In genomic region chr5:122332589-122333555, GRCh38 we compare ENCODE assay signal across 1 cellular context.
TF ChIP-seq lines count a peak whose summit lies in the region.

No MANE protein-coding gene starts in this region.

TF ChIP-seq in HEK293, 187 proteins besides CTCF, POLR2A, EP300 and RAD21 (continued from another document and continues in another):
- TF ChIP-seq PRDM4 (tag by site-specific recombination; IDR thresholded peaks at IDR 0.05) (peak; percentile 87), TSHZ1 (tag by site-specific recombination; IDR thresholded peaks at IDR 0.05; ENCODE audit: borderline replicate concordance) (no peak), ZBTB7A (tag by site-specific recombination; IDR thresholded peaks at IDR 0.05; ENCODE audit: low read depth) (no peak), ZNF2 (tag by site-specific recombination; IDR thresholded peaks at IDR 0.05) (no peak), ZNF645 (tag by site-specific recombination; IDR thresholded peaks at IDR 0.05) (0 out of 2 replicates have a peak, but pooled peaks have one; percentile 22), ZNF19 (tag by site-specific recombination; IDR thresholded peaks at IDR 0.05; ENCODE audit: low read depth) (no peak; the same call in 1 of the 2 replicates), ZNF155 (tag by site-specific recombination; IDR thresholded peaks at IDR 0.05) (no peak), ZNF704 (tag by site-specific recombination; IDR thresholded peaks at IDR 0.05) (no peak), ZBTB20 (tag by site-specific recombination; IDR thresholded peaks at IDR 0.05) (no peak; the same call in 1 of the 2 replicates), EGR2 (tag by site-specific recombination; IDR thresholded peaks at IDR 0.05; ENCODE audit: low read depth) (no peak), ZNF324 (tag by site-specific recombination; IDR thresholded peaks at IDR 0.05) (no peak), GFI1B (tag by site-specific recombination; IDR thresholded peaks at IDR 0.05) (0 out of 2 replicates have a peak, but pooled peaks have one; percentile 34), PRDM6 (tag by site-specific recombination; IDR thresholded peaks at IDR 0.05) (peak; percentile 99), ZBTB21 (tag by site-specific recombination; IDR thresholded peaks at IDR 0.05) (no peak), ZBTB8A (tag by site-specific recombination; IDR thresholded peaks at IDR 0.05) (peak; percentile 60), SP3 (tag by site-specific recombination; IDR thresholded peaks at IDR 0.05) (no peak), ZBTB26 (tag by site-specific recombination; optimal IDR thresholded peaks at IDR 0.05) (no peak), PATZ1 (tag by site-specific recombination; IDR thresholded peaks at IDR 0.05) (no peak), ZNF654 (tag by site-specific recombination; IDR thresholded peaks at IDR 0.05; ENCODE audit: low read depth) (no peak), PRDM1 (tag by site-specific recombination; IDR thresholded peaks at IDR 0.05) (no peak), ZBTB48 (tag by site-specific recombination; IDR thresholded peaks at IDR 0.05) (peak; percentile 71; the same call in 1 of the 2 replicates), ZSCAN23 (tag by site-specific recombination; IDR thresholded peaks at IDR 0.05) (no peak), ZNF26 (tag by site-specific recombination; IDR thresholded peaks at IDR 0.05) (no peak), SCRT2 (tag by site-specific recombination; IDR thresholded peaks at IDR 0.05) (no peak), ZNF555 (tag by site-specific recombination; conservative IDR thresholded peaks at IDR 0.05) (no peak), ZNF664 (tag by site-specific recombination; IDR thresholded peaks at IDR 0.05) (no peak), BCL11B (tag by site-specific recombination; IDR thresholded peaks at IDR 0.05; ENCODE audit: low read depth) (0 out of 2 replicates have a peak, but pooled peaks have one; percentile 42), TRIM28 (IDR thresholded peaks at IDR 0.05; ENCODE audit: borderline replicate concordance, low read length) (peak; percentile 71; the same call in 1 of the 2 replicates), ZNF140 (tag by site-specific recombination; IDR thresholded peaks at IDR 0.05) (no peak), OSR2 (tag by site-specific recombination; IDR thresholded peaks at IDR 0.05) (peak; percentile 93), KLF8 (tag by site-specific recombination; IDR thresholded peaks at IDR 0.05) (no peak), ZBTB49 (tag by site-specific recombination; IDR thresholded peaks at IDR 0.05; ENCODE audit: low read depth) (no peak), ZNF112 (tag by site-specific recombination; IDR thresholded peaks at IDR 0.05) (no peak), ZFHX2 (tag by site-specific recombination; conservative IDR thresholded peaks at IDR 0.05) (no peak), ZNF302 (tag by site-specific recombination; IDR thresholded peaks at IDR 0.05; ENCODE audit: low read depth) (no peak), SCRT1 (tag by site-specific recombination; IDR thresholded peaks at IDR 0.05; ENCODE audit: borderline replicate concordance) (peak; percentile 56; the same call in 1 of the 2 replicates), PBX3 (CRISPR knock-in tag; IDR thresholded peaks at IDR 0.05) (no peak), ZNF221 (tag by site-specific recombination; IDR thresholded peaks at IDR 0.05; ENCODE audit: borderline replicate concordance) (no peak), ZNF560 (tag by site-specific recombination; IDR thresholded peaks at IDR 0.05; ENCODE audit: borderline replicate concordance) (no peak), YY1 (tag by site-specific recombination; IDR thresholded peaks at IDR 0.05) (no peak), ZNF624 (tag by site-specific recombination; IDR thresholded peaks at IDR 0.05) (no peak), ZNF701 (tag by site-specific recombination; IDR thresholded peaks at IDR 0.05) (no peak), ZNF792 (tag by site-specific recombination; IDR thresholded peaks at IDR 0.05) (no peak), ZNF658 (tag by site-specific recombination; IDR thresholded peaks at IDR 0.05) (no peak), ZNF394 (tag by site-specific recombination; IDR thresholded peaks at IDR 0.05; ENCODE audit: borderline replicate concordance) (no peak), ZNF544 (tag by site-specific recombination; IDR thresholded peaks at IDR 0.05) (no peak)
